In genomic region chr11:117936973-117937372, GRCh38 we compare ENCODE assay signal across 15 cellular contexts. TPM values are rescaled to one million over a fixed set of nuclear protein-coding genes. Genes with fewer than 3 reads are reported as not detected.
DNase-seq lines count a peak whose midpoint lies in the region; ATAC-seq and TF ChIP-seq lines count a peak whose summit lies in the region.
"Had no signal": no experiment of that assay in that cellular context is flagged by ENCODE, and none has a peak within 500 bp of the region (broad histone marks: within the 10 kb centered on the region; RNA-seq: fewer than 3 reads in every experiment).

No MANE protein-coding gene starts in this region.

- H4K20me1 ChIP-seq in PC-9 (ENCODE audit: insufficient read depth): no peaks in the 10 kb centered on the region

- H3K9me3 ChIP-seq in PC-9 (ENCODE audit: insufficient read depth, low read depth) (no peaks in the 10 kb centered on the region), left ventricle myocardium inferior (replicated peaks) (no peaks in the 10 kb centered on the region)

- no peak overlapping the region for H2AFZ ChIP-seq in PC-9

- H3K36me3 ChIP-seq in PC-9 (ENCODE audit: low read depth) (no peaks in the 10 kb centered on the region), left ventricle myocardium inferior (no peaks in the 10 kb centered on the region)

- no peaks in the 10 kb centered on the region for H3K27me3 Mint-ChIP-seq in Calu3 (ENCODE audit: unreplicated experiment)

- H3K4me2 ChIP-seq in PC-9: peak overlapping the region; percentile 42

- BruUV-seq in PC-9 (replicated peaks; lab: Mats Ljungman, UMichigan) (no TSS peak), Calu3 (replicated peaks; lab: Mats Ljungman, UMichigan) (no TSS peak)

- no peaks in the 10 kb centered on the region for H3K27me3 ChIP-seq in PC-9 (ENCODE audit: insufficient read depth, low read depth)
- H3K27me3 ChIP-seq in left ventricle myocardium inferior (ENCODE audit: low read depth): peaks cover 4% of the 10 kb centered on the region

- H3F3A ChIP-seq in PC-9 (ENCODE audit: insufficient read depth, low read depth): peaks cover 25% of the 10 kb centered on the region

- H3K36me3 Mint-ChIP-seq in Calu3 (ENCODE audit: insufficient read depth, unreplicated experiment): no peaks in the 10 kb centered on the region
- H3K36me3 Mint-ChIP-seq: CD14-positive monocyte had no signal

- peaks cover 15% of the 10 kb centered on the region for H3K4me1 Mint-ChIP-seq in Calu3 (ENCODE audit: low read depth, unreplicated experiment)

- H3K27ac ChIP-seq in PC-9: peak overlapping the region; percentile 30
- H3K27ac ChIP-seq in left ventricle myocardium inferior (replicated peaks): no peak overlapping the region

- POLR2A ChIA-PET in PC-9 (lab: Charles Lee; ENCODE audit: unreplicated experiment): no interaction called here

- H3K4me3 Mint-ChIP-seq in Calu3 (ENCODE audit: low read depth, unreplicated experiment): no peak overlapping the region
- H3K4me3 Mint-ChIP-seq: CD14-positive monocyte had no signal

- DNase-seq in NCI-H345 (lab: John Stamatoyannopoulos, UW): peak; percentile 31
- DNase-seq in NCI-H345 treated with DMSO at 0.1 percent for 48 hours (lab: John Stamatoyannopoulos, UW; ENCODE audit: unreplicated experiment): no peak
- peak; percentile 80 for DNase-seq in DMS53 treated with DMSO at 0.1 percent for 48 hours (lab: John Stamatoyannopoulos, UW; ENCODE audit: unreplicated experiment)
- DNase-seq in NCI-H146 (lab: John Stamatoyannopoulos, UW): peak; percentile 85
- peak in 1 of 2 experiments; percentile 60 for DNase-seq in PC-9
- DNase-seq in Calu3: no peak
- no peak for DNase-seq in left ventricle myocardium inferior
- DNase-seq: KG1, NCI-H1092, NCI-H2029, NCI-H524 had no signal

- H3K4me3 ChIP-seq in PC-9 (no peak overlapping the region), left ventricle myocardium inferior (no peak overlapping the region)

- no peaks in the 10 kb centered on the region for H3K9me3 Mint-ChIP-seq in Calu3 (ENCODE audit: low read depth, unreplicated experiment)
- H3K9me3 Mint-ChIP-seq: CD14-positive monocyte had no signal

- TF ChIP-seq CTCF in PC-9 (conservative IDR thresholded peaks at IDR 0.05) (no peak), Calu3 (IDR thresholded peaks at IDR 0.05; ENCODE audit: unreplicated experiment) (no peak), left ventricle myocardium inferior (IDR thresholded peaks at IDR 0.05; ENCODE audit: borderline replicate concordance) (no peak)

- no peaks in the 10 kb centered on the region for H3K9me2 ChIP-seq in PC-9 (ENCODE audit: insufficient read depth)

- H3K4me1 ChIP-seq in PC-9 (replicated peaks; ENCODE audit: insufficient read depth): peaks cover 59% of the 10 kb centered on the region
- H3K4me1 ChIP-seq in left ventricle myocardium inferior: peaks cover 2% of the 10 kb centered on the region

- intact Hi-C loops in PC-9 (cut with micrococcal nuclease; ENCODE audit: unreplicated experiment): no loop called here
- intact Hi-C loops in Calu3 (cut with micrococcal nuclease; ENCODE audit: unreplicated experiment): no loop called here
- intact Hi-C loops in left ventricle myocardium inferior (cut with micrococcal nuclease): no loop called here

- H3K79me2 ChIP-seq in PC-9 (ENCODE audit: low read depth): no peaks in the 10 kb centered on the region

- no peak for ATAC-seq in GM19035 (IDR thresholded peaks at IDR 0.05; ENCODE audit: unreplicated experiment)

- no peak overlapping the region for H3K27ac Mint-ChIP-seq in Calu3 (ENCODE audit: unreplicated experiment)
- H3K27ac Mint-ChIP-seq: CD14-positive monocyte had no signal

- CTCF ChIA-PET in PC-9 (lab: Charles Lee) (no interaction called here), Calu3 (lab: Charles Lee) (interaction anchor here (0.9 kb wide), 1 partner anchor 10 kb away, joined by 5 read pairs; no protein-coding TSS in a partner anchor)

RNA-seq across cellular contexts. Expression of gene TMPRSS13, which starts 7.8 kb away (rescaled TPM):
- 18.5 and 21.7 TPM in 2 replicates for total RNA-seq in PC-9 (2021)
- 1.4 and 2.3 TPM in 2 replicates for total RNA-seq in Calu3 (2022)
- total RNA-seq in left ventricle myocardium inferior: not detected
- total RNA-seq: A673, M059J had no signal

RNA-seq across cellular contexts. Expression of gene IL10RA, which starts 49.2 kb away (rescaled TPM):
- total RNA-seq in PC-9 (2021): not detected in 2 replicates
- total RNA-seq in Calu3 (2022): 0.05 and 0.76 TPM in 2 replicates
- 5.0 TPM for total RNA-seq in left ventricle myocardium inferior
- total RNA-seq: A673 had no signal

Comparison
In these comparisons a context has a peak if more than half of its experiments do, and no peak if none do; other contexts are left out.
1. DNase-seq: peak in NCI-H345 (single experiment), DMS53 treated with DMSO at 0.1 percent for 48 hours (single experiment) and NCI-H146 (single experiment); none in NCI-H345 treated with DMSO at 0.1 percent for 48 hours (single experiment), Calu3 (single experiment) and left ventricle myocardium inferior (single experiment).